In the genomic region with DNA sequence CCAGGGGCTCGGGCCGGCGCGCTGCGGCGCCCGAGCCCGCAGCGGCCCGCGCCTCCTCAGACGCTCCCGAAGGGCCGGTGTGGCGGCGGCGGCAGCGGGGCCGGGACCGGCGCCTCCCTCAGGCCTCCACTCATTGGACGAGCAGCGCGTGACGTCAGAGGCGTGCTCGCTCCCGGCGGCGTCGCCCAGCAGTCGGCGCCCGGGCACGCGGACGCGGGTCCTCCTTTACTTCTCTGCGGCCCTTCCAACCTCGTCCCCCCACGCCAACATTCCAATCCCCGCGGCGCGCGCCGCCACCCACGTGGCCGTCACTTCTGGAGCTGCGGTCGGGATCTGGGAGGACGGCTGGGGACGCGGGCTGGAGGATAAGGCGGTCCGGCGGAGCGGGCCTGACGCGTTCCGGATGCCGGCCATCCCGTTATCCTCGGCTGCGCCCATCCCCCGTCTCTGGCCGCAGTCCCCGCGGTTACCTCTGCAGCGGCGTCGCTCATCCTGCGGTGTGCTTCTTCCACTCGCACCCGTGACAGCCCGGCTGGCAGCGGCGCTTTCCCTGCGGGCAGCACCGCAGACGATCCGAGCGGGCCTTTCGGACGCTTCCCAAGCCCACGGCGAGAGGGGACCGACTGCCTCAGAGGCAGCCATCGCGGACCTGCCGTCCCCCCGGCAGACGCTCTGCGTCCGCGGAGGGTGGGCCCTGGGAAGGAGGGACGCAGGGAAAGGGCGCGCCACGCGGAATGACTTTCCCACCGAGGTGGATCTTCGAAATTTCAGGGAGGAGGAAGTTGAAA, we compare ENCODE assay signal across 8 cellular contexts. TPM values are rescaled to one million over a fixed set of nuclear protein-coding genes. Genes with fewer than 3 reads are reported as not detected.
DNase-seq lines count a peak whose midpoint lies in the region; ATAC-seq and TF ChIP-seq lines count a peak whose summit lies in the region.

A gene with protein sequence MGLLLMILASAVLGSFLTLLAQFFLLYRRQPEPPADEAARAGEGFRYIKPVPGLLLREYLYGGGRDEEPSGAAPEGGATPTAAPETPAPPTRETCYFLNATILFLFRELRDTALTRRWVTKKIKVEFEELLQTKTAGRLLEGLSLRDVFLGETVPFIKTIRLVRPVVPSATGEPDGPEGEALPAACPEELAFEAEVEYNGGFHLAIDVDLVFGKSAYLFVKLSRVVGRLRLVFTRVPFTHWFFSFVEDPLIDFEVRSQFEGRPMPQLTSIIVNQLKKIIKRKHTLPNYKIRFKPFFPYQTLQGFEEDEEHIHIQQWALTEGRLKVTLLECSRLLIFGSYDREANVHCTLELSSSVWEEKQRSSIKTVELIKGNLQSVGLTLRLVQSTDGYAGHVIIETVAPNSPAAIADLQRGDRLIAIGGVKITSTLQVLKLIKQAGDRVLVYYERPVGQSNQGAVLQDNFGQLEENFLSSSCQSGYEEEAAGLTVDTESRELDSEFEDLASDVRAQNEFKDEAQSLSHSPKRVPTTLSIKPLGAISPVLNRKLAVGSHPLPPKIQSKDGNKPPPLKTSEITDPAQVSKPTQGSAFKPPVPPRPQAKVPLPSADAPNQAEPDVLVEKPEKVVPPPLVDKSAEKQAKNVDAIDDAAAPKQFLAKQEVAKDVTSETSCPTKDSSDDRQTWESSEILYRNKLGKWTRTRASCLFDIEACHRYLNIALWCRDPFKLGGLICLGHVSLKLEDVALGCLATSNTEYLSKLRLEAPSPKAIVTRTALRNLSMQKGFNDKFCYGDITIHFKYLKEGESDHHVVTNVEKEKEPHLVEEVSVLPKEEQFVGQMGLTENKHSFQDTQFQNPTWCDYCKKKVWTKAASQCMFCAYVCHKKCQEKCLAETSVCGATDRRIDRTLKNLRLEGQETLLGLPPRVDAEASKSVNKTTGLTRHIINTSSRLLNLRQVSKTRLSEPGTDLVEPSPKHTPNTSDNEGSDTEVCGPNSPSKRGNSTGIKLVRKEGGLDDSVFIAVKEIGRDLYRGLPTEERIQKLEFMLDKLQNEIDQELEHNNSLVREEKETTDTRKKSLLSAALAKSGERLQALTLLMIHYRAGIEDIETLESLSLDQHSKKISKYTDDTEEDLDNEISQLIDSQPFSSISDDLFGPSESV (minus strand): TSS at position 81 of the 788 bp plus-strand sequence. CDS start 213 bp downstream, outside the sequence.

- TF ChIP-seq CTCF in GM12875 (IDR thresholded peaks at IDR 0.05; ENCODE audit: borderline replicate concordance, insufficient read depth, low read depth, low read length): no peak
- no peak for TF ChIP-seq CTCF in cardiac muscle cell (IDR thresholded peaks at IDR 0.05; ENCODE audit: low read depth, low read length)
- TF ChIP-seq CTCF in tibial nerve (IDR thresholded peaks at IDR 0.05): peak in 1 of 5 experiments; percentile 44

- peak within 1 kb of the TSS; percentile 70 for H3K4me2 ChIP-seq in trophoblast cell (ENCODE audit: low read length)

- peak within 1 kb of the TSS; percentile 7 for H4K91ac ChIP-seq in trophoblast cell (ENCODE audit: low read depth, low read length)

- peak; percentile 86 for ATAC-seq in HG02678 (IDR thresholded peaks at IDR 0.05; ENCODE audit: unreplicated experiment)

- H4K12ac ChIP-seq in trophoblast cell (ENCODE audit: low read depth, low read length): peak within 1 kb of the TSS; percentile 70

- H3K79me1 ChIP-seq in trophoblast cell (ENCODE audit: low read length): no peaks in the 10 kb centered on the region

- peak within 1 kb of the TSS; percentile 58 for H3K18ac ChIP-seq in trophoblast cell (ENCODE audit: low read length)

- WGBS in trophoblast cell (ENCODE audit: extremely low coverage, insufficient coverage, insufficient read length): no CpG with 5 or more reads among the region's 103 CpGs
- 0 to 2% methylated on average over 40 to 56 of the region's 103 CpGs for WGBS in tibial nerve, 2 donors

- H3K27me3 ChIP-seq in adipocyte (replicated peaks; ENCODE audit: control insufficient read depth, insufficient read depth, low read length): peaks cover 12% of the 10 kb centered on the region
- peaks cover 34% of the 10 kb centered on the region for H3K27me3 ChIP-seq in cardiac muscle cell
- H3K27me3 ChIP-seq in trophoblast cell (ENCODE audit: insufficient read depth, low read length): no peaks in the 10 kb centered on the region
- peaks cover 0 to 6% of the 10 kb centered on the region in 2 donors for H3K27me3 ChIP-seq in tibial nerve

- peak within 1 kb of the TSS; percentile 84 for H4K8ac ChIP-seq in trophoblast cell (ENCODE audit: low read depth, low read length)

- H3K4me1 ChIP-seq in adipocyte (ENCODE audit: control insufficient read depth, insufficient read depth, low read length) (peaks cover 25% of the 10 kb centered on the region), cardiac muscle cell (ENCODE audit: low read depth) (peaks cover 14% of the 10 kb centered on the region), trophoblast cell (ENCODE audit: control insufficient read depth in 1 of 2, insufficient read depth in 2 of 2, low read length in 2 of 2) (peaks cover 7 to 14% of the 10 kb centered on the region in 2 experiments), tibial nerve (peaks cover 0 to 38% (median 9%) of the 10 kb centered on the region in 4 donors)

- peak within 1 kb of the TSS; percentile 58 for H3K4ac ChIP-seq in trophoblast cell (ENCODE audit: low read depth, low read length)

- H2BK120ac ChIP-seq in trophoblast cell (ENCODE audit: insufficient read depth, low read length, poor library complexity): no peak within 1 kb of the TSS

- peaks cover 5% of the 10 kb centered on the region for H3K79me2 ChIP-seq in trophoblast cell (ENCODE audit: control insufficient read depth, insufficient read depth, low read length, poor library complexity)

- peak within 1 kb of the TSS; percentile 77 for H3K27ac ChIP-seq in cardiac muscle cell
- H3K27ac ChIP-seq in trophoblast cell (ENCODE audit: low read depth, low read length): no peak within 1 kb of the TSS
- H3K27ac ChIP-seq in tibial nerve: peak within 1 kb of the TSS; percentile 81 to 96 (median 94)

- peaks cover 3% of the 10 kb centered on the region for H3K9me3 ChIP-seq in adipocyte (ENCODE audit: control insufficient read depth, low read length)
- H3K9me3 ChIP-seq in cardiac muscle cell (ENCODE audit: low read depth): no peaks in the 10 kb centered on the region
- no peaks in the 10 kb centered on the region for H3K9me3 ChIP-seq in trophoblast cell (ENCODE audit: insufficient read depth, low read depth, low read length)
- no peaks in the 10 kb centered on the region for H3K9me3 ChIP-seq in tibial nerve

- H2BK5ac ChIP-seq in trophoblast cell (ENCODE audit: low read depth, low read length, poor library complexity): peak within 1 kb of the TSS; percentile 34

- H2AK5ac ChIP-seq in trophoblast cell (ENCODE audit: low read length): no peak within 1 kb of the TSS

- peak in 1 of 2 donors; percentile 88 for TF ChIP-seq EP300 in tibial nerve (IDR thresholded peaks at IDR 0.05)

- peak within 1 kb of the TSS; percentile 91 for H3K9ac ChIP-seq in adipocyte (ENCODE audit: low read length)
- peak within 1 kb of the TSS; percentile 84 for H3K9ac ChIP-seq in trophoblast cell (ENCODE audit: low read length)

- peak within 1 kb of the TSS; percentile 78 for H2AFZ ChIP-seq in trophoblast cell (ENCODE audit: insufficient read depth, low read length, poor library complexity)

- TF ChIP-seq POLR2A in tibial nerve (IDR thresholded peaks at IDR 0.05): peak; percentile 71 to 89

- no peak within 1 kb of the TSS for H2BK12ac ChIP-seq in trophoblast cell (ENCODE audit: low read length)

- H3K23ac ChIP-seq in trophoblast cell (ENCODE audit: low read length): no peak within 1 kb of the TSS

- H3K36me3 ChIP-seq in adipocyte (ENCODE audit: control insufficient read depth, insufficient read depth, low read length, severe bottlenecking) (no peaks in the 10 kb centered on the region), cardiac muscle cell (no peaks in the 10 kb centered on the region), trophoblast cell (ENCODE audit: control insufficient read depth in 1 of 2, insufficient read depth in 2 of 2, low read length in 2 of 2) (no peaks in the 10 kb centered on the region), tibial nerve (no peaks in the 10 kb centered on the region)

- H3K4me3 ChIP-seq in GM12875 (ENCODE audit: low read depth, low read length): peak within 1 kb of the TSS; percentile 84
- peak within 1 kb of the TSS; percentile 86 for H3K4me3 ChIP-seq in adipocyte (ENCODE audit: low read length)
- peak within 1 kb of the TSS; percentile 85 for H3K4me3 ChIP-seq in cardiac muscle cell
- H3K4me3 ChIP-seq in trophoblast cell (ENCODE audit: low read depth, low read length): peak within 1 kb of the TSS; percentile 94
- H3K4me3 ChIP-seq in tibial nerve: peak within 1 kb of the TSS; percentile 82 to 99 (median 88)

- DNase-seq in NCI-H128 (lab: John Stamatoyannopoulos, UW; ENCODE audit: unreplicated experiment) (peak; percentile 51), T follicular helper cell (ENCODE audit: low read depth) (peak; percentile 86), adipocyte (ENCODE audit: low read depth) (peak; percentile 98), cardiac muscle cell (ENCODE audit: low read depth in 1 of 2, low spot score in 1 of 2) (peak; percentile 96 to 97), trophoblast cell (peak; percentile 93), tibial nerve (ENCODE audit: low spot score in 2 of 2) (peak; percentile 86 to 92)

- peak within 1 kb of the TSS; percentile 51 for H3K14ac ChIP-seq in trophoblast cell (ENCODE audit: low read length)

RNA-seq across cellular contexts. Expression of the gene that starts here (rescaled TPM):
- 6.9 and 12.9 TPM in 2 replicates for total RNA-seq in cardiac muscle cell
- 4.7 and 9.9 TPM in 2 replicates for polyA plus RNA-seq in cardiac muscle cell
- 12.6 and 13.2 TPM in 2 replicates for polyA plus RNA-seq in trophoblast cell (2013)
- total RNA-seq in tibial nerve: 10 to 100 TPM; 29.4 to 33.3 (median 31.7) TPM
